8 cellular contexts compared by ENCODE assay signal in genomic region chr1:1115830-1116700, GRCh38. TPM values are rescaled to one million over a fixed set of nuclear protein-coding genes. Genes with fewer than 3 reads are reported as not detected.
A peak's percentile ranks its signal among the peaks of the same experiment; 100 is the strongest.
DNase-seq lines count a peak whose midpoint lies in the region; ATAC-seq and TF ChIP-seq lines count a peak whose summit lies in the region.

TSS of gene C1orf159 (minus strand) at chr1:1116089. CDS start at chr1:1091543, 24,546 bp downstream.

- H3K27ac Mint-ChIP-seq in activated CD4-positive, alpha-beta T cell treated with anti-CD3 and anti-CD28 coated beads, Interleukin-2, amount 10 ng/mL, durations not matched to agents 24 days and 14 days: peak within 1 kb of the TSS; percentile 87

- DNase-seq in BE2C (peak; percentile 99), NCI-H69 (lab: John Stamatoyannopoulos, UW) (peak; percentile 97), cortex of kidney (lab: John Stamatoyannopoulos, UW) (peak; percentile 49), left colon (peak; percentile 98 to 99)
- peak; percentile 99 for DNase-seq in activated CD4-positive, alpha-beta T cell treated with anti-CD3 and anti-CD28 coated beads, Interleukin-2, amount 10 ng/mL, durations not matched to agents 24 days and 14 days
- peak; percentile 97 to 99 for DNase-seq in stimulated activated CD4-positive, alpha-beta T cell treated with anti-CD3 and anti-CD28 coated beads, Interleukin-1b, Interleukin-23, amount 100 ng/mL, for 4 hours (ENCODE audit: low read depth in 2 of 2)

- H3K4me1 Mint-ChIP-seq in activated CD4-positive, alpha-beta T cell treated with anti-CD3 and anti-CD28 coated beads, Interleukin-2, amount 10 ng/mL, durations not matched to agents 24 days and 14 days: peaks cover 9% of the 10 kb centered on the region

- intact Hi-C loops in activated CD4-positive, alpha-beta T cell treated with anti-CD3 and anti-CD28 coated beads, Interleukin-2, amount 10 ng/mL, durations not matched to agents 24 days and 14 days (cut with micrococcal nuclease): loop anchor here (1.0 to 2.0 kb wide), 4 partner anchors 83 to 193 kb away; partner anchors contain the start of genes PUSL1, TNFRSF4 and UBE2J2
- intact Hi-C loops in left colon (cut with DNase I, micrococcal nuclease): loop anchor here in 1 of 2 donors (5.0 kb wide), 1 partner anchor 176 kb away; no protein-coding TSS in a partner anchor

- no peaks in the 10 kb centered on the region for H3K9me3 ChIP-seq in BE2C

- ATAC-seq in GM19324 (IDR thresholded peaks at IDR 0.05; ENCODE audit: low FRiP score, unreplicated experiment) (peak; percentile 95), HG03460 (IDR thresholded peaks at IDR 0.05; ENCODE audit: unreplicated experiment) (peak; percentile 89), left colon (peak; percentile 95)

- peaks cover 9% of the 10 kb centered on the region for H3K27me3 Mint-ChIP-seq in activated CD4-positive, alpha-beta T cell treated with anti-CD3 and anti-CD28 coated beads, Interleukin-2, amount 10 ng/mL, durations not matched to agents 24 days and 14 days

- no peak for TF ChIP-seq CTCF in BE2C (IDR thresholded peaks at IDR 0.05; ENCODE audit: low read depth, low read length)

- H3K36me3 ChIP-seq in BE2C: peaks cover 2% of the 10 kb centered on the region

- peaks cover 13% of the 10 kb centered on the region for H3K9me3 Mint-ChIP-seq in activated CD4-positive, alpha-beta T cell treated with anti-CD3 and anti-CD28 coated beads, Interleukin-2, amount 10 ng/mL, durations not matched to agents 24 days and 14 days

- peak within 1 kb of the TSS; percentile 87 for H3K4me3 Mint-ChIP-seq in activated CD4-positive, alpha-beta T cell treated with anti-CD3 and anti-CD28 coated beads, Interleukin-2, amount 10 ng/mL, durations not matched to agents 24 days and 14 days

- H3K36me3 Mint-ChIP-seq in activated CD4-positive, alpha-beta T cell treated with anti-CD3 and anti-CD28 coated beads, Interleukin-2, amount 10 ng/mL, durations not matched to agents 24 days and 14 days (ENCODE audit: low read depth): peaks cover 26% of the 10 kb centered on the region

- peaks cover 35% of the 10 kb centered on the region for H3K27me3 ChIP-seq in BE2C

- no peaks in the 10 kb centered on the region for H3K4me1 ChIP-seq in BE2C

- peak within 1 kb of the TSS; percentile 69 for H3K4me3 ChIP-seq in BE2C (ENCODE audit: low read depth, low read length)

RNA-seq across cellular contexts. Expression of gene C1orf159, which starts in this region (rescaled TPM):
- 32.0 TPM for polyA plus RNA-seq in BE2C (2012; ENCODE audit: insufficient read depth, insufficient read length, low read depth)
- total RNA-seq in activated CD4-positive, alpha-beta T cell treated with anti-CD3 and anti-CD28 coated beads, Interleukin-2, amount 10 ng/mL, durations not matched to agents 24 days and 14 days: 24.5 and 28.0 TPM in 2 replicates
- 10 to 100 TPM; 17.6 to 28.6 TPM for total RNA-seq in left colon

Comparison
In these comparisons a context has a peak if more than half of its experiments do, and no peak if none do; other contexts are left out.
1. Peak in every context shown above with its lines: DNase-seq, ATAC-seq and H3K4me3 ChIP-seq.
2. DNase-seq: peak in every context shown above with its lines; median percentile 99 in BE2C; 99 in activated CD4-positive, alpha-beta T cell treated with anti-CD3 and anti-CD28 coated beads, Interleukin-2, amount 10 ng/mL, durations not matched to agents 24 days and 14 days; 98 in left colon; 98 in stimulated activated CD4-positive, alpha-beta T cell treated with anti-CD3 and anti-CD28 coated beads, Interleukin-1b, Interleukin-23, amount 100 ng/mL, for 4 hours; 97 in NCI-H69; 49 in cortex of kidney.